ENCODE assay signal across 8 cellular contexts in genomic region chr21:43718872-43719747, GRCh38. TPM values are rescaled to one million over a fixed set of nuclear protein-coding genes. Genes with fewer than 3 reads are reported as not detected.
DNase-seq lines count a peak whose midpoint lies in the region; ATAC-seq, FAIRE-seq and TF ChIP-seq lines count a peak whose summit lies in the region.

Gene PDXK, plus strand, starts transcription at chr21:43719129. Its CDS starts 166 bp downstream, at chr21:43719295.

- peak; percentile 62 for DNase-seq in D721Med (ENCODE audit: insufficient read length, low spot score)
- DNase-seq in RCC 7860 (ENCODE audit: low spot score): peak; percentile 66
- peak; percentile 74 to 78 for DNase-seq in fibroblast of lung (ENCODE audit: low read depth in 2 of 2)
- peak; percentile 81 for DNase-seq in natural killer cell
- peak; percentile 64 to 82 (median 73) for DNase-seq in stimulated activated naive CD4-positive, alpha-beta T cell (lab: John Stamatoyannopoulos, UW)

- H3K4me3 ChIP-seq in HUES48 (ENCODE audit: low read depth, low read length): peak within 1 kb of the TSS; percentile 94
- H3K4me3 ChIP-seq in fibroblast of lung (replicated peaks in 1 of 4; ENCODE audit: control extremely low read depth in 1 of 4, insufficient read depth in 1 of 4, low read depth in 3 of 4, low read length in 4 of 4): peak within 1 kb of the TSS; percentile 79 to 94 (median 90)

- H3K9ac ChIP-seq in HUES48 (ENCODE audit: low read depth, low read length) (peak within 1 kb of the TSS; percentile 88), fibroblast of lung (ENCODE audit: insufficient read depth, low read length) (peak within 1 kb of the TSS; percentile 93)

- H3K27ac Mint-ChIP-seq in activated T-helper 17 cell treated with anti-CD3 and anti-CD28 coated beads, Interleukin-2, amount 50 U/mL, for 72 hours: peak within 1 kb of the TSS; percentile 80
- peak within 1 kb of the TSS; percentile 53 to 78 for H3K27ac Mint-ChIP-seq in natural killer cell

- peak within 1 kb of the TSS; percentile 85 for H3K4me3 Mint-ChIP-seq in activated T-helper 17 cell treated with anti-CD3 and anti-CD28 coated beads, Interleukin-2, amount 50 U/mL, for 72 hours
- H3K4me3 Mint-ChIP-seq in natural killer cell: peak within 1 kb of the TSS; percentile 84

- H3K36me3 ChIP-seq in HUES48 (ENCODE audit: control insufficient read depth, insufficient read depth, low read length) (peaks cover 7% of the 10 kb centered on the region), fibroblast of lung (ENCODE audit: control insufficient read depth, insufficient read depth, low read length) (peaks cover 5% of the 10 kb centered on the region)

- peaks cover 8% of the 10 kb centered on the region for H3K4me1 ChIP-seq in HUES48 (ENCODE audit: control insufficient read depth, insufficient read depth, low read length)
- H3K4me1 ChIP-seq in fibroblast of lung (ENCODE audit: control insufficient read depth, extremely low read depth, insufficient read depth, low read length): peaks cover 7% of the 10 kb centered on the region

- H3K27me3 ChIP-seq in HUES48 (ENCODE audit: control insufficient read depth, insufficient read depth, low read length): peaks cover 11% of the 10 kb centered on the region
- H3K27me3 ChIP-seq in fibroblast of lung (ENCODE audit: control insufficient read depth, insufficient read depth, low read length): no peaks in the 10 kb centered on the region

- intact Hi-C loops in natural killer cell (cut with micrococcal nuclease): loop anchor here (1.0 kb wide), 1 partner anchor 9 kb away; no protein-coding TSS in a partner anchor

- H3K79me2 ChIP-seq in fibroblast of lung (ENCODE audit: control insufficient read depth, insufficient read depth, low read length): peaks cover 39% of the 10 kb centered on the region

- H2AFZ ChIP-seq in fibroblast of lung (ENCODE audit: low read length): peak within 1 kb of the TSS; percentile 60

- peak; percentile 59 for ATAC-seq in GM21381 (IDR thresholded peaks at IDR 0.05; ENCODE audit: unreplicated experiment)
- ATAC-seq in activated T-helper 17 cell treated with anti-CD3 and anti-CD28 coated beads, Interleukin-2, amount 50 U/mL, for 72 hours (replicated peaks): peak; percentile 87
- peak; percentile 86 to 94 (median 89) for ATAC-seq in natural killer cell

- H3K4me1 Mint-ChIP-seq in activated T-helper 17 cell treated with anti-CD3 and anti-CD28 coated beads, Interleukin-2, amount 50 U/mL, for 72 hours: peaks cover 5% of the 10 kb centered on the region
- peaks cover 15 to 39% of the 10 kb centered on the region in 2 donors for H3K4me1 Mint-ChIP-seq in natural killer cell

- no peaks in the 10 kb centered on the region for H3K9me3 Mint-ChIP-seq in activated T-helper 17 cell treated with anti-CD3 and anti-CD28 coated beads, Interleukin-2, amount 50 U/mL, for 72 hours
- no peaks in the 10 kb centered on the region for H3K9me3 Mint-ChIP-seq in natural killer cell

- H3K36me3 Mint-ChIP-seq in activated T-helper 17 cell treated with anti-CD3 and anti-CD28 coated beads, Interleukin-2, amount 50 U/mL, for 72 hours (ENCODE audit: low read depth): peaks cover 14% of the 10 kb centered on the region
- H3K36me3 Mint-ChIP-seq in natural killer cell: no peaks in the 10 kb centered on the region

- FAIRE-seq in D721Med (lab: Jason Lieb, UNC): no peak
- FAIRE-seq in RCC 7860 (lab: Jason Lieb, UNC): no peak

- H3K9me3 ChIP-seq in HUES48 (ENCODE audit: control insufficient read depth, insufficient read depth, low read length) (no peaks in the 10 kb centered on the region), fibroblast of lung (ENCODE audit: control insufficient read depth, insufficient read depth, low read depth, low read length) (no peaks in the 10 kb centered on the region)

- H4K20me1 ChIP-seq in fibroblast of lung (ENCODE audit: control insufficient read depth, extremely low read depth, insufficient read depth, low read length): no peaks in the 10 kb centered on the region

- H3K27me3 Mint-ChIP-seq in activated T-helper 17 cell treated with anti-CD3 and anti-CD28 coated beads, Interleukin-2, amount 50 U/mL, for 72 hours: no peaks in the 10 kb centered on the region
- H3K27me3 Mint-ChIP-seq in natural killer cell (ENCODE audit: low read depth in 2 of 2): peaks cover 0 to 2% of the 10 kb centered on the region in 2 donors

- H3K4me2 ChIP-seq in fibroblast of lung (ENCODE audit: extremely low read depth, insufficient read depth, low read length): peak within 1 kb of the TSS; percentile 94

- TF ChIP-seq CTCF in D721Med (IDR thresholded peaks at IDR 0.05; ENCODE audit: insufficient read depth, missing control alignments): no peak
- TF ChIP-seq CTCF in fibroblast of lung (conservative IDR thresholded peaks at IDR 0.05 in 1 of 2, IDR thresholded peaks at IDR 0.05 in 1 of 2; ENCODE audit: low read depth in 1 of 2, low read length in 2 of 2): peak in 1 of 2 donors; percentile 5
- no peak for TF ChIP-seq CTCF in natural killer cell (IDR thresholded peaks at IDR 0.05)

- H3K27ac ChIP-seq in HUES48 (ENCODE audit: low read depth, low read length) (peak within 1 kb of the TSS; percentile 61), fibroblast of lung (ENCODE audit: insufficient read depth, low read length) (peak within 1 kb of the TSS; percentile 89)

RNA-seq across cellular contexts. Expression of gene PDXK, which starts in this region (rescaled TPM):
- total RNA-seq in activated T-helper 17 cell treated with anti-CD3 and anti-CD28 coated beads, Interleukin-2, amount 50 U/mL, for 72 hours: 100 to 1,000 TPM; 102 to 115 TPM
- total RNA-seq in fibroblast of lung (46.2 and 47.4 TPM in 2 replicates), natural killer cell (10 to 100 TPM; 73.8 to 77.0 (median 74.6) TPM)
- 146 and 162 TPM in 2 replicates for polyA plus RNA-seq in fibroblast of lung
- 110 and 133 TPM in 2 replicates for polyA plus RNA-seq in fibroblast of lung (2012)
- polyA minus RNA-seq in fibroblast of lung (ENCODE audit: low replicate concordance): 200 and 210 TPM in 2 replicates

Comparison
In these comparisons a context has a peak if more than half of its experiments do, and no peak if none do; other contexts are left out.
1. Peak in every context shown above with its lines: DNase-seq, ATAC-seq, H3K4me3 ChIP-seq and H3K27ac ChIP-seq.